ENCODE assay signal across 8 cellular contexts in the genomic region with DNA sequence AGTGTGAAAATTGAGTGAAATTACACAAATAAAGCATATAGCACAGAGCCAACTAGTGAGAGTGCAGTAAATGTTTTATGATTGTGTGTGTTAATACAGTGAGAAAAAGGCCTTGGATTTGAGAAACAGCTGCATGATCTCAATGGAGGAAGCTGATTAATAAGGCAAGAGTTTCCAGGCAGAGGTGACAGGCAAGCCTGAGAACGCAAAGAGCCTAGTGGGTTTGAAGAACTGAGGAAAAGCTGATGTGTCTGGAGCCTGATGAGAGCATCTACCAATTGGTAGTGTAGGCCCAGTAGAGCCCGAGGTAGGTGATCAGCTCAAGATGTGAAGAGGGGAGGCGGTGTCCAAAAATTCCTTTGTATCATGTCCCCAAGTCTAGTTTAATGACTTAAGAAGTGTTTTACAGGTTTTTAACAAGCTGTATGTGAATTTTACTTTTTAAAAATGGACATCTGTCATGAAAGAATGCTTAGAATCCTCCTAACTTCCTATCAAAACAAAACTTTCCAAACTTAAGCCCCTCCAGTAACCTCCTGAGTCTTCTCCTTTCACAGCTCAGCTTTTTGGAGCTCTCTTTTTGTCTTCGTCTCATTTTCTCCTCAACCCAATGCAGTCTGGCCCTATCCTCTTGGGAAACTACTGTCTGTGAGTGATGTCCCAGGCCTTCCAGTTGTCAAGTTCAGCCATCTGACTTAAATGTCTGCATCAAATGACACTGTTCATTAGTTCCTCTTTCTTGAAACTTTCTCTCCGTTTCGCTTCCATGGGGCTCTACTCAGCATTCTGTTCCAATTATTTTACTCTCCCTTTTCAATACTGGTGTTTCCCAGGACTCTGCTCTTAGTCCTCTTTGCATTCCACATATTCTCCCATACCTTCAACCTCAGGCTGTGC. TPM values are rescaled to one million over a fixed set of nuclear protein-coding genes. Genes with fewer than 3 reads are reported as not detected.
A peak's percentile ranks its signal among the peaks of the same experiment; 100 is the strongest.
DNase-seq lines count a peak whose midpoint lies in the region; ATAC-seq and TF ChIP-seq lines count a peak whose summit lies in the region.

No MANE protein-coding gene starts in this region.

- peak overlapping the region; percentile 95 for H3K4me3 ChIP-seq in Karpas-422 (ENCODE audit: low read length)
- H3K4me3 ChIP-seq in dorsolateral prefrontal cortex: peak overlapping the region; percentile 49 to 100 (median 90)
- H3K4me3 ChIP-seq in neutrophil (ENCODE audit: low read depth in 1 of 2, low read length in 1 of 2): peak overlapping the region; percentile 94 to 98

- H3K9me3 ChIP-seq in Karpas-422 (ENCODE audit: low read length) (no peaks in the 10 kb centered on the region), neutrophil (no peaks in the 10 kb centered on the region)

- peak overlapping the region; percentile 93 for H3K9ac ChIP-seq in Karpas-422 (ENCODE audit: low read length)

- H3K9me2 ChIP-seq in Karpas-422 (replicated peaks; ENCODE audit: insufficient read depth, low read length): no peaks in the 10 kb centered on the region

- H2AFZ ChIP-seq in Karpas-422 (ENCODE audit: low read length): no peak overlapping the region

- peaks cover 6% of the 10 kb centered on the region; the same call in 1 of the 2 replicates for H4K20me1 ChIP-seq in Karpas-422 (ENCODE audit: insufficient read depth, low read depth, low read length)

- peaks cover 61% of the 10 kb centered on the region for H3K4me1 ChIP-seq in Karpas-422 (ENCODE audit: low read length)
- peaks cover 37 to 43% of the 10 kb centered on the region in 2 experiments for H3K4me1 ChIP-seq in neutrophil (ENCODE audit: control insufficient read depth in 1 of 2, insufficient read depth in 1 of 2, low read depth in 1 of 2, low read length in 1 of 2)

- no peak for ATAC-seq in GM21390 (IDR thresholded peaks at IDR 0.05; ENCODE audit: unreplicated experiment)

- intact Hi-C loops in dorsolateral prefrontal cortex (cut with DNase I): loop anchor here (2.0 to 5.0 kb wide), 2 partner anchors 211 to 489 kb away; a partner anchor contains a TSS

- TF ChIP-seq CTCF in dorsolateral prefrontal cortex (IDR thresholded peaks at IDR 0.05 in 54 of 56, conservative IDR thresholded peaks at IDR 0.05 in 2 of 56; ENCODE audit: low read depth in 1 of 56, partially characterized antibody in 56 of 56) (no peak), neutrophil (IDR thresholded peaks at IDR 0.05) (no peak)

- H3K36me3 ChIP-seq in Karpas-422 (ENCODE audit: insufficient read depth, low read length) (peaks cover 32% of the 10 kb centered on the region), neutrophil (no peaks in the 10 kb centered on the region)

- peaks cover 83% of the 10 kb centered on the region for H3K79me2 ChIP-seq in Karpas-422 (ENCODE audit: low read length)

- H3K27me3 ChIP-seq in Karpas-422 (ENCODE audit: low read length): no peaks in the 10 kb centered on the region
- no peaks in the 10 kb centered on the region for H3K27me3 ChIP-seq in dorsolateral prefrontal cortex
- peaks cover 30% of the 10 kb centered on the region for H3K27me3 ChIP-seq in neutrophil

- DNase-seq in ELR (ENCODE audit: low read depth) (peak; percentile 45), Karpas-422 (peak; percentile 88), dorsolateral prefrontal cortex (no peak), NCI-H1417 (lab: John Stamatoyannopoulos, UW) (no peak), NCI-H526 (lab: John Stamatoyannopoulos, UW) (no peak), HuH-7.5 (ENCODE audit: low spot score) (no peak)

- H3K27ac ChIP-seq in Karpas-422 (ENCODE audit: low read length) (peak overlapping the region; percentile 71), dorsolateral prefrontal cortex (peak overlapping the region in 41 of 59 donors; percentile 7 to 94 (median 87)), neutrophil (peak overlapping the region; percentile 87)

- peak overlapping the region; percentile 88 for H3K4me2 ChIP-seq in Karpas-422 (ENCODE audit: low read depth, low read length, poor library complexity, severe bottlenecking)

RNA-seq across cellular contexts. Expression of a gene that starts 1.2 kb away (rescaled TPM):
- total RNA-seq in Karpas-422 (2014; rRNA removed; shearing (Covaris generic); ENCODE audit: low replicate concordance): 35.5 and 39.5 TPM in 2 replicates
- 10 to 100 TPM; 16.6 to 60.0 (median 36.2) TPM for total RNA-seq in dorsolateral prefrontal cortex

RNA-seq across cellular contexts. Expression of a gene that starts 1.9 kb away (rescaled TPM):
- 9.0 and 18.0 TPM in 2 replicates for total RNA-seq in Karpas-422 (2014; rRNA removed; shearing (Covaris generic); ENCODE audit: low replicate concordance)
- 100 to 1,000 TPM in 106 of 120 experiments, 10 to 100 TPM in 14; 44.7 to 218 (median 145) TPM for total RNA-seq in dorsolateral prefrontal cortex

Comparison
In these comparisons a context has a peak if more than half of its experiments do, and no peak if none do; other contexts are left out.
1. DNase-seq: peak in ELR (single experiment) and Karpas-422 (single experiment); none in dorsolateral prefrontal cortex (0 of 10), NCI-H1417 (0 of 3), NCI-H526 (0 of 2) and HuH-7.5 (single experiment).
2. Peak in every context shown above with its lines, with median percentiles within 50 percentile points of each other: H3K27ac ChIP-seq and H3K4me3 ChIP-seq.